In genomic region chr1:9846611-9847171, GRCh38 we compare ENCODE assay signal across 25 cellular contexts. TPM values are rescaled to one million over a fixed set of nuclear protein-coding genes. Genes with fewer than 3 reads are reported as not detected.
DNase-seq lines count a peak whose midpoint lies in the region; ATAC-seq, FAIRE-seq and TF ChIP-seq lines count a peak whose summit lies in the region.
"Had no signal": no experiment of that assay in that cellular context is flagged by ENCODE, and none has a peak within 500 bp of the region (broad histone marks: within the 10 kb centered on the region; RNA-seq: fewer than 3 reads in every experiment).

No MANE protein-coding gene starts in this region.

- no peaks in the 10 kb centered on the region for H3K27me3 Mint-ChIP-seq in natural killer cell (ENCODE audit: low read depth in 2 of 2)
- H3K27me3 Mint-ChIP-seq: activated B cell treated with CpG ODN at 0.5 μM for 24 hours; activated naive CD8-positive, alpha-beta T cell treated with anti-CD3 and anti-CD28 coated beads, Interleukin-2, amount 50 U/mL, for 24 hours; progenitor cell of endocrine pancreas had no signal

- no peaks in the 10 kb centered on the region for H3K36me3 Mint-ChIP-seq in natural killer cell

- H3K9me3 ChIP-seq in HUES48 (ENCODE audit: control insufficient read depth, insufficient read depth, low read length) (no peaks in the 10 kb centered on the region), WERI-Rb-1 (ENCODE audit: severe bottlenecking) (no peaks in the 10 kb centered on the region), kidney (ENCODE audit: control insufficient read depth in 1 of 2, low read length in 2 of 2) (no peaks in the 10 kb centered on the region)
- H3K9me3 ChIP-seq: heart left ventricle, SK-N-SH, testis had no signal

- H3K4me3 ChIP-seq in HUES48 (ENCODE audit: low read depth, low read length) (no peak overlapping the region), WERI-Rb-1 (ENCODE audit: low read depth, low read length) (peak overlapping the region; percentile 31), kidney (ENCODE audit: low read length in 2 of 2) (no peak overlapping the region)
- H3K4me3 ChIP-seq: heart left ventricle, testis had no signal

- DNase-seq in Daoy (ENCODE audit: low read depth): peak; percentile 5
- peak; percentile 95 for DNase-seq in WERI-Rb-1
- peak; percentile 62 for DNase-seq in kidney
- DNase-seq in T-helper 1 cell: no peak
- DNase-seq in glomerular visceral epithelial cell (ENCODE audit: extremely low spot score): no peak
- no peak for DNase-seq in natural killer cell
- DNase-seq: activated B cell treated with CpG ODN at 0.5 μM for 24 hours; activated CD4-positive, alpha-beta T cell treated with anti-CD3 and anti-CD28 coated beads, Interleukin-2, amount 50 U/mL, for 48 hours; activated naive CD8-positive, alpha-beta T cell treated with anti-CD3 and anti-CD28 coated beads, Interleukin-2, amount 50 U/mL, for 24 hours; brain microvascular endothelial cell; dermis blood vessel endothelial cell; GOT3; midbrain; NCI-H1694; NCI-H226; SK-N-SH; testis had no signal

- H3K9me3 Mint-ChIP-seq in natural killer cell: no peaks in the 10 kb centered on the region
- H3K9me3 Mint-ChIP-seq: activated B cell treated with CpG ODN at 0.5 μM for 24 hours; activated naive CD8-positive, alpha-beta T cell treated with anti-CD3 and anti-CD28 coated beads, Interleukin-2, amount 50 U/mL, for 24 hours; nephron; T-helper 2 cell treated with Interferon-gamma antibody and Interleukin-4, amounts not matched to agents 5 μg/mL and 100 μg/mL, for 36 hours had no signal

- H3K4me1 Mint-ChIP-seq in natural killer cell: no peaks in the 10 kb centered on the region

- no peak for FAIRE-seq in kidney (lab: Jason Lieb, UNC)
- FAIRE-seq: D721Med, endothelial cell of umbilical vein had no signal

- H3K36me3 ChIP-seq in HUES48 (ENCODE audit: control insufficient read depth, insufficient read depth, low read length) (no peaks in the 10 kb centered on the region), WERI-Rb-1 (no peaks in the 10 kb centered on the region), kidney (ENCODE audit: control insufficient read depth in 1 of 2, insufficient read depth in 2 of 2, low read length in 2 of 2) (no peaks in the 10 kb centered on the region)
- H3K36me3 ChIP-seq: brain microvascular endothelial cell had no signal

- H3K4me1 ChIP-seq in HUES48 (ENCODE audit: control insufficient read depth, insufficient read depth, low read length): peaks cover 26% of the 10 kb centered on the region
- peaks cover 0 to 3% of the 10 kb centered on the region in 2 donors for H3K4me1 ChIP-seq in kidney (ENCODE audit: control insufficient read depth in 1 of 2, insufficient read depth in 1 of 2, low read depth in 1 of 2, low read length in 2 of 2)

- intact Hi-C loops in kidney (cut with DNase I) (no loop called here), natural killer cell (cut with micrococcal nuclease) (no loop called here)

- ATAC-seq in natural killer cell (no peak), GM18867 (IDR thresholded peaks at IDR 0.05; ENCODE audit: unreplicated experiment) (no peak)
- ATAC-seq: activated naive CD8-positive, alpha-beta T cell treated with anti-CD3 and anti-CD28 coated beads, Interleukin-2, amount 50 U/mL, for 24 hours had no signal

- H3K27me3 ChIP-seq in HUES48 (ENCODE audit: control insufficient read depth, insufficient read depth, low read length): no peaks in the 10 kb centered on the region
- H3K27me3 ChIP-seq in WERI-Rb-1 (ENCODE audit: insufficient read depth, low read depth, severe bottlenecking): no peaks in the 10 kb centered on the region
- H3K27me3 ChIP-seq: brain microvascular endothelial cell, heart left ventricle, testis had no signal

- peak; percentile 28; the same call in 1 of the 2 replicates for TF ChIP-seq CTCF in WERI-Rb-1 (IDR thresholded peaks at IDR 0.05; ENCODE audit: low read depth, low read length)
- no peak for TF ChIP-seq CTCF in kidney (IDR thresholded peaks at IDR 0.05; ENCODE audit: borderline replicate concordance, extremely low read depth, insufficient read depth)
- TF ChIP-seq CTCF in natural killer cell (IDR thresholded peaks at IDR 0.05): no peak

- H3K9ac ChIP-seq in HUES48 (ENCODE audit: low read depth, low read length): no peak overlapping the region
- H3K9ac ChIP-seq in kidney (ENCODE audit: low read length in 2 of 2): no peak overlapping the region
- H3K9ac ChIP-seq: SK-N-SH had no signal

- H3K4me3 Mint-ChIP-seq in natural killer cell: no peak overlapping the region
- H3K4me3 Mint-ChIP-seq: activated B cell treated with CpG ODN at 0.5 μM for 24 hours; activated naive CD8-positive, alpha-beta T cell treated with anti-CD3 and anti-CD28 coated beads, Interleukin-2, amount 50 U/mL, for 24 hours; nephron; T-helper 2 cell treated with Interferon-gamma antibody and Interleukin-4, amounts not matched to agents 5 μg/mL and 100 μg/mL, for 36 hours had no signal

- no peak overlapping the region for H3K27ac Mint-ChIP-seq in natural killer cell
- H3K27ac Mint-ChIP-seq: activated B cell treated with CpG ODN at 0.5 μM for 24 hours; activated naive CD8-positive, alpha-beta T cell treated with anti-CD3 and anti-CD28 coated beads, Interleukin-2, amount 50 U/mL, for 24 hours; progenitor cell of endocrine pancreas; T-helper 2 cell treated with Interferon-gamma antibody and Interleukin-4, amounts not matched to agents 5 μg/mL and 100 μg/mL, for 36 hours had no signal

- H3K27ac ChIP-seq in HUES48 (ENCODE audit: low read depth, low read length) (peak overlapping the region; percentile 4), WERI-Rb-1 (peak overlapping the region; percentile 94), kidney (ENCODE audit: low read depth in 2 of 2, low read length in 2 of 2) (no peak overlapping the region)
- H3K27ac ChIP-seq: brain microvascular endothelial cell, testis had no signal

RNA-seq across cellular contexts. Expression of gene CLSTN1, which starts 22.9 kb away (rescaled TPM):
- 37.5 and 41.7 TPM in 2 replicates for total RNA-seq in Daoy (2014; rRNA removed; shearing (Covaris generic))
- total RNA-seq in kidney (158 TPM), natural killer cell (100 to 1,000 TPM in 1 of 3 donors, 10 to 100 TPM in 2; 83.1 to 114 (median 94.5) TPM)
- 114 TPM for polyA plus RNA-seq in kidney (ENCODE audit: insufficient read depth, low read depth, low replicate concordance)

Comparison
In these comparisons a context has a peak if more than half of its experiments do, and no peak if none do; other contexts are left out.
1. DNase-seq: peak in Daoy (single experiment), WERI-Rb-1 (single experiment) and kidney (single experiment); none in T-helper 1 cell (0 of 5), glomerular visceral epithelial cell (single experiment) and natural killer cell (single experiment).
2. H3K27ac ChIP-seq: peak in HUES48 (single experiment) and WERI-Rb-1 (single experiment); none in kidney (0 of 2).